ENCODE assay signal across 25 cellular contexts in the genomic region with DNA sequence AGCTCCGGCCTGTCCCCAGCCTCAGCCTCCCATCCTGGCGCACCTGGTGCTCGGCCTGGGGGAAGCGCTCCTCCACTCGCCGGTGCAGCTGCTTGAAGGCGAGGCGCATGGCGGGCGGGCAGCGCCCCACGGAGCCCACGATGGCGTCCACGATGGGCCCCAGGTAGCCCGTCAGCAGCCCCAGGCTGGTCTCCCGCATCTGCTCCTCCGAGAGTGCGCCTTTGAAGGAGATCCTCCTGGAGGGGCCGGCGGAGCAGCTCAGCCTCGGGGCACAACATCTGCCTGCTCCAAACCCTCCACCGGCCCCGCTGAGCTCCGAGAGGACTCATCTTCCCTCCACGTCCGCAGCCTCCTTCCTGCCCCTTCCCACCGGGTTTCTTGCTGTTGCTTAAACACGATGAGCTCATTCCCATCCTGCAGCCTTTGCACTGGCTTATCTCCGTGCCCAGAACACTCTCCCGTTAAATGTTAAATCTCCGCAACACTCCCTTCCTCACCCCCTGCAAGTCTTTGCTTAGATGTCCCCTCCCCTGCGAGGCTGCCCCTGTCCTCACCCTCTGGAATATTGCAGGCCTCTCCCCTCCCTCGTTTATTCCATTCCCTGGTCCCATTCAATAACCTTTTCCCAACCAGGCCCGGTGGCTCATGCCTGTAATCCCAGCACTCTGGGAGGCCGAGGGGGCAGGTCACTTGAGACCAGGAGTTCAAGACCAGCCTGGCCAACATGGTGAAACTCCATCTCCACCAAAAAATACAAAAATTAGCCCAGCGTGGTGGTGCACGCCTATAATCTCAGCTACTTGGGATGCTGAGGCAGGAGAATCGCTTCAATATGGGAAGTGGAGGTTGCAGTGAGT. TPM values are rescaled to one million over a fixed set of nuclear protein-coding genes. Genes with fewer than 3 reads are reported as not detected.
"Had no signal": no experiment of that assay in that cellular context is flagged by ENCODE, and none has a peak within 500 bp of the region (broad histone marks: within the 10 kb centered on the region; RNA-seq: fewer than 3 reads in every experiment).

No MANE protein-coding gene starts in this region.

- H3K9me3 ChIP-seq: MG63 had no signal

- DNase-seq: activated CD4-positive, alpha-beta memory T cell treated with anti-CD3 and anti-CD28 coated beads for 36 hours; activated CD4-positive, alpha-beta T cell treated with anti-CD3 and anti-CD28 coated beads, Interleukin-2, amount 10 ng/mL, durations not matched to agents 7 days and 5 days; activated CD4-positive, CD25-positive, alpha-beta regulatory T cell; activated CD8-positive, alpha-beta memory T cell treated with anti-CD3 and anti-CD28 coated beads for 24 hours; activated gamma-delta T cell; activated naive CD4-positive, alpha-beta T cell treated with anti-CD3 and anti-CD28 coated beads for 36 hours; activated T-cell treated with anti-CD3 and anti-CD28 coated beads, Interleukin-2, amount 50 U/mL, for 48 hours; amygdala; brain microvascular endothelial cell; MG63; MV-4-11; NCI-H1092 treated with DMSO at 0.1 percent for 48 hours; NCI-H1436; NCI-H1694 treated with DMSO at 0.1 percent for 48 hours; NCI-H2029 treated with DMSO at 0.1 percent for 48 hours; NCI-H510A treated with DMSO at 0.1 percent for 48 hours; PC-3; T-cell; T-helper 2 cell; T1000 had no signal

- FAIRE-seq: RCC 7860, TTC549 had no signal

- H3K27ac ChIP-seq: brain microvascular endothelial cell, cardiac muscle cell, SK-N-MC had no signal

- H3K27me3 ChIP-seq: cardiac muscle cell, MG63 had no signal

- H3K4me3 ChIP-seq: cardiac muscle cell, MG63, SK-N-MC had no signal

- H3K36me3 ChIP-seq: brain microvascular endothelial cell, cardiac muscle cell, MG63 had no signal

- ATAC-seq: activated T-helper 17 cell treated with anti-CD3 and anti-CD28 coated beads, Interleukin-2, amount 50 U/mL, for 72 hours; PC-3; T-cell had no signal

RNA-seq across cellular contexts. Expression of a gene that starts 37.3 kb away (rescaled TPM):
- total RNA-seq: cardiac muscle cell, PC-3 had no signal
- polyA plus RNA-seq: cardiac muscle cell had no signal

RNA-seq across cellular contexts. Expression of a gene that starts 55.7 kb away (rescaled TPM):
- total RNA-seq: PC-3 had no signal
